22 cellular contexts compared by ENCODE assay signal in genomic region chr3:104108522-104108921, GRCh38.
"Had no signal": no experiment of that assay in that cellular context is flagged by ENCODE, and none has a peak within 500 bp of the region (broad histone marks: within the 10 kb centered on the region; RNA-seq: fewer than 3 reads in every experiment).

No MANE protein-coding gene starts in this region.

- H3K4me3 ChIP-seq: left ventricle myocardium inferior, lung, ovary, right atrium auricular region, right lobe of liver, suprapubic skin, thoracic aorta, tibial artery, upper lobe of right lung had no signal

- DNase-seq: hypothalamus; immature natural killer cell; kidney; left colon; left ventricle myocardium inferior; mesendoderm; naive B cell; natural killer cell; ovary; right lobe of liver; stimulated activated CD4-positive, alpha-beta T cell treated with anti-CD3 and anti-CD28 coated beads, Interleukin-4, amount 100 ng/mL, for 24 hours; stimulated activated naive CD4-positive, alpha-beta T cell; tibial artery; trophoblast cell; upper lobe of right lung had no signal

- H3K4me1 ChIP-seq: left ventricle myocardium inferior, right atrium auricular region, right lobe of liver, suprapubic skin, tibial artery, upper lobe of right lung had no signal

- FAIRE-seq: islet of Langerhans, kidney, urothelium cell line had no signal

- H3K27ac ChIP-seq: left ventricle myocardium inferior, ovary, right atrium auricular region, right lobe of liver, suprapubic skin, thoracic aorta, tibial artery, upper lobe of right lung had no signal

- H3K36me3 ChIP-seq: left ventricle myocardium inferior, ovary, right atrium auricular region, right lobe of liver, suprapubic skin, thoracic aorta, tibial artery, upper lobe of right lung had no signal

- H3K27me3 ChIP-seq: ovary, right atrium auricular region, right lobe of liver, suprapubic skin, tibial artery, upper lobe of right lung had no signal

- H3K9me3 ChIP-seq: left ventricle myocardium inferior, ovary, right atrium auricular region, right lobe of liver, suprapubic skin, thoracic aorta, tibial artery, upper lobe of right lung had no signal

- ATAC-seq: left colon; natural killer cell; right lobe of liver; stimulated activated effector memory CD8-positive, alpha-beta T cell treated with anti-CD3 and anti-CD28 coated beads, Interleukin-12 subunit alpha, Interleukin-12 subunit beta, amount 100 ng/mL, for 72 hours; upper lobe of right lung had no signal
